34 cellular contexts compared by ENCODE assay signal in the genomic region with DNA sequence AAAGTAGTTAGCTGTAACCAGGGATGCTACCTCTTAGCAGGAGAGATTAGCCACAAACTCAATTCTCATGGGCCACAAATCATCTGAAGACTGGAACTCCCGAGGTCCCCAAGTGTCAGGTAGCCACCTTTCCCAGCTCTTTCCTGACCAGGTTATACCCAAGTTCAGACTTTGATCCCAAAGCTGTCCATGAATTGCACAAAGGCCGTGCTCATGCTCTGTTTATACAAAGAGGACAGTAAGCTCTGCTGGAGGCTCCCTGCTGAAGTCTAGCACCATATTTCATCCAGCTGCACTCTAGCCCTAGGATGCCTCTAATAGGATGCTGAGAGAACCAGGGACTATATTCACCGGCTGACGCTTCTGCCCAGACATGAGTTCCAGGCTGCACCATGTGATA.
"Had no signal": no experiment of that assay in that cellular context is flagged by ENCODE, and none has a peak within 500 bp of the region (broad histone marks: within the 10 kb centered on the region; RNA-seq: fewer than 3 reads in every experiment).

No MANE protein-coding gene starts in this region.

- DNase-seq: activated B cell treated with CpG ODN at 0.5 μM for 24 hours; activated CD4-positive, alpha-beta memory T cell treated with anti-CD3 and anti-CD28 coated beads for 36 hours; activated CD4-positive, alpha-beta T cell treated with anti-CD3 and anti-CD28 coated beads for 4 hours; activated CD4-positive, alpha-beta T cell treated with anti-CD3 and anti-CD28 coated beads, Interleukin-2, amount 10 ng/mL, durations not matched to agents 24 days and 14 days; activated CD4-positive, alpha-beta T cell treated with anti-CD3 and anti-CD28 coated beads, Interleukin-2, amount 50 U/mL, for 1 hour; activated CD4-positive, alpha-beta T cell treated with anti-CD3 and anti-CD28 coated beads, Interleukin-2, amount 50 U/mL, for 4 hours; activated CD4-positive, CD25-positive, alpha-beta regulatory T cell treated with anti-CD3 and anti-CD28 coated beads, Interleukin-2, amount 50 U/mL, for 72 hours; activated CD8-positive, alpha-beta memory T cell treated with anti-CD3 and anti-CD28 coated beads, Interleukin-2, amount 50 U/mL, for 4 hours; activated CD8-positive, alpha-beta T cell treated with anti-CD3 and anti-CD28 coated beads for 36 hours; activated effector memory CD4-positive, alpha-beta T cell treated with anti-CD3 and anti-CD28 coated beads, Interleukin-2, amount 50 U/mL, for 16 hours; activated gamma-delta T cell treated with Interleukin-2 at 50 U/mL for 16 hours; activated naive CD4-positive, alpha-beta T cell; activated naive CD4-positive, alpha-beta T cell treated with anti-CD3 and anti-CD28 coated beads for 36 hours; activated naive CD4-positive, alpha-beta T cell treated with anti-CD3 and anti-CD28 coated beads, Interleukin-2, amount 50 U/mL, for 16 hours; activated naive CD8-positive, alpha-beta T cell treated with anti-CD3 and anti-CD28 coated beads for 36 hours; activated T-cell treated with anti-CD3 and anti-CD28 coated beads for 4 hours; activated T-cell treated with anti-CD3 and anti-CD28 coated beads, Interleukin-2, amount 50 U/mL, for 1 hour; activated T-cell treated with anti-CD3 and anti-CD28 coated beads, Interleukin-2, amount 50 U/mL, for 4 hours; activated T-cell treated with anti-CD3 and anti-CD28 coated beads, Interleukin-2, amount 50 U/mL, for 72 hours; adrenal gland; amniotic stem cell; aorta; body of pancreas; brain microvascular endothelial cell; central memory CD4-positive, alpha-beta T cell; T-cell; T-helper 17 cell; T1000 had no signal

- H3K4me3 ChIP-seq: adrenal gland, body of pancreas, breast epithelium had no signal

- H3K4me1 ChIP-seq: adrenal gland, breast epithelium had no signal

- FAIRE-seq: astrocyte, TTC549 had no signal

- H3K27me3 ChIP-seq: body of pancreas, brain microvascular endothelial cell, breast epithelium had no signal

- H3K36me3 ChIP-seq: adrenal gland, brain microvascular endothelial cell, breast epithelium had no signal

- H3K9me3 ChIP-seq: adrenal gland, body of pancreas, breast epithelium had no signal

- H3K27ac ChIP-seq: adrenal gland, body of pancreas, brain microvascular endothelial cell, breast epithelium, VCaP had no signal

- ATAC-seq: activated CD8-positive, alpha-beta T cell treated with anti-CD3 and anti-CD28 coated beads for 36 hours; activated naive CD4-positive, alpha-beta T cell treated with anti-CD3 and anti-CD28 coated beads, Interleukin-2, amount 50 U/mL, for 72 hours; activated T-cell treated with anti-CD3 and anti-CD28 coated beads, Interleukin-2, amount 50 U/mL, for 4 hours; activated T-cell treated with anti-CD3 and anti-CD28 coated beads, Interleukin-2, amount 50 U/mL, for 72 hours; activated T-helper 17 cell treated with anti-CD3 and anti-CD28 coated beads, Interleukin-2, amount 50 U/mL, for 72 hours; body of pancreas; T-cell; T-helper 17 cell had no signal
